16 cellular contexts compared by ENCODE assay signal in genomic region chr1:12715896-12716437, GRCh38. TPM values are rescaled to one million over a fixed set of nuclear protein-coding genes. Genes with fewer than 3 reads are reported as not detected.
"Had no signal": no experiment of that assay in that cellular context is flagged by ENCODE, and none has a peak within 500 bp of the region (broad histone marks: within the 10 kb centered on the region; RNA-seq: fewer than 3 reads in every experiment).

AADACL3 (plus strand) TSS chr1:12716110; CDS start chr1:12716177, 67 bp downstream.

- H3K27ac Mint-ChIP-seq: activated CD4-positive, alpha-beta T cell treated with anti-CD3 and anti-CD28 coated beads, Interleukin-2, amount 10 ng/mL, durations not matched to agents 7 days and 5 days; activated naive CD8-positive, alpha-beta T cell treated with anti-CD3 and anti-CD28 coated beads, Interleukin-2, amount 10 ng/mL, durations not matched to agents 7 days and 5 days; activated T-helper 1 cell treated with anti-CD3 and anti-CD28 coated beads, Interleukin-12 subunit alpha, Interleukin-12 subunit beta, Interleukin-2, Interleukin-4 antibody, amounts not matched to agents 30 ng/mL and 10 ng/mL and 1 ng/mL, durations not matched to agents 14 hours and 24 hours and 36 hours; dendritic cell treated with granulocyte-macrophage colony-stimulating factor and Interleukin-4, amounts not matched to agents 40 ng/mL and 50 ng/mL, for 4 days; nephron progenitor cell; T-helper 2 cell treated with Interferon-gamma antibody and Interleukin-4, amounts not matched to agents 5 μg/mL and 100 μg/mL, for 36 hours had no signal

- H3K36me3 Mint-ChIP-seq: activated naive CD8-positive, alpha-beta T cell treated with anti-CD3 and anti-CD28 coated beads, Interleukin-2, amount 10 ng/mL, durations not matched to agents 7 days and 5 days had no signal

- H3K27ac ChIP-seq: brain microvascular endothelial cell, tibial nerve had no signal

- H3K9me3 Mint-ChIP-seq: activated CD4-positive, alpha-beta T cell treated with anti-CD3 and anti-CD28 coated beads, Interleukin-2, amount 10 ng/mL, durations not matched to agents 7 days and 5 days; activated naive CD8-positive, alpha-beta T cell treated with anti-CD3 and anti-CD28 coated beads, Interleukin-2, amount 10 ng/mL, durations not matched to agents 7 days and 5 days; activated T-helper 1 cell treated with anti-CD3 and anti-CD28 coated beads, Interleukin-12 subunit alpha, Interleukin-12 subunit beta, Interleukin-2, Interleukin-4 antibody, amounts not matched to agents 30 ng/mL and 10 ng/mL and 1 ng/mL, durations not matched to agents 14 hours and 24 hours and 36 hours; dendritic cell treated with granulocyte-macrophage colony-stimulating factor and Interleukin-4, amounts not matched to agents 40 ng/mL and 50 ng/mL, for 4 days; nephron progenitor cell; T-helper 2 cell treated with Interferon-gamma antibody and Interleukin-4, amounts not matched to agents 5 μg/mL and 100 μg/mL, for 36 hours had no signal

- H3K4me1 Mint-ChIP-seq: activated CD4-positive, alpha-beta T cell treated with anti-CD3 and anti-CD28 coated beads, Interleukin-2, amount 10 ng/mL, durations not matched to agents 7 days and 5 days; activated naive CD8-positive, alpha-beta T cell treated with anti-CD3 and anti-CD28 coated beads, Interleukin-2, amount 10 ng/mL, durations not matched to agents 7 days and 5 days had no signal

- H3K4me3 ChIP-seq: tibial nerve had no signal

- H3K4me1 ChIP-seq: tibial nerve had no signal

- H3K4me3 Mint-ChIP-seq: activated CD4-positive, alpha-beta T cell treated with anti-CD3 and anti-CD28 coated beads, Interleukin-2, amount 10 ng/mL, durations not matched to agents 7 days and 5 days; activated naive CD8-positive, alpha-beta T cell treated with anti-CD3 and anti-CD28 coated beads, Interleukin-2, amount 10 ng/mL, durations not matched to agents 7 days and 5 days; activated T-helper 1 cell treated with anti-CD3 and anti-CD28 coated beads, Interleukin-12 subunit alpha, Interleukin-12 subunit beta, Interleukin-2, Interleukin-4 antibody, amounts not matched to agents 30 ng/mL and 10 ng/mL and 1 ng/mL, durations not matched to agents 14 hours and 24 hours and 36 hours; dendritic cell treated with granulocyte-macrophage colony-stimulating factor and Interleukin-4, amounts not matched to agents 40 ng/mL and 50 ng/mL, for 4 days; nephron progenitor cell; T-helper 2 cell treated with Interferon-gamma antibody and Interleukin-4, amounts not matched to agents 5 μg/mL and 100 μg/mL, for 36 hours had no signal

- H3K36me3 ChIP-seq: brain microvascular endothelial cell, tibial nerve had no signal

- H3K9me3 ChIP-seq: tibial nerve had no signal

- H3K27me3 ChIP-seq: brain microvascular endothelial cell had no signal

- DNase-seq: activated CD4-positive, alpha-beta T cell treated with anti-CD3 and anti-CD28 coated beads, Interleukin-2, amount 10 ng/mL, durations not matched to agents 7 days and 5 days; activated CD4-positive, CD25-positive, alpha-beta regulatory T cell; activated CD8-positive, alpha-beta memory T cell treated with anti-CD3 and anti-CD28 coated beads for 24 hours; activated naive CD4-positive, alpha-beta T cell; activated naive CD8-positive, alpha-beta T cell treated with anti-CD3 and anti-CD28 coated beads, Interleukin-2, amount 10 ng/mL, durations not matched to agents 7 days and 5 days; brain microvascular endothelial cell; cerebellar nuclear complex; erythroblast; nephron progenitor cell; stimulated activated CD4-positive, alpha-beta T cell treated with anti-CD3 and anti-CD28 coated beads, Interleukin-1b, Interleukin-23, amount 100 ng/mL, for 48 hours had no signal

RNA-seq across cellular contexts. Expression of gene AADACL3, which starts in this region (rescaled TPM):
- total RNA-seq: activated CD4-positive, alpha-beta T cell treated with anti-CD3 and anti-CD28 coated beads, Interleukin-2, amount 10 ng/mL, durations not matched to agents 7 days and 5 days; activated naive CD8-positive, alpha-beta T cell treated with anti-CD3 and anti-CD28 coated beads, Interleukin-2, amount 10 ng/mL, durations not matched to agents 7 days and 5 days; activated T-helper 1 cell treated with anti-CD3 and anti-CD28 coated beads, Interleukin-12 subunit alpha, Interleukin-12 subunit beta, Interleukin-2, Interleukin-4 antibody, amounts not matched to agents 30 ng/mL and 10 ng/mL and 1 ng/mL, durations not matched to agents 14 hours and 24 hours and 36 hours; osteocyte; pulmonary artery endothelial cell; tibial nerve had no signal
